ENCODE assay signal across 1 cellular context in the genomic region with DNA sequence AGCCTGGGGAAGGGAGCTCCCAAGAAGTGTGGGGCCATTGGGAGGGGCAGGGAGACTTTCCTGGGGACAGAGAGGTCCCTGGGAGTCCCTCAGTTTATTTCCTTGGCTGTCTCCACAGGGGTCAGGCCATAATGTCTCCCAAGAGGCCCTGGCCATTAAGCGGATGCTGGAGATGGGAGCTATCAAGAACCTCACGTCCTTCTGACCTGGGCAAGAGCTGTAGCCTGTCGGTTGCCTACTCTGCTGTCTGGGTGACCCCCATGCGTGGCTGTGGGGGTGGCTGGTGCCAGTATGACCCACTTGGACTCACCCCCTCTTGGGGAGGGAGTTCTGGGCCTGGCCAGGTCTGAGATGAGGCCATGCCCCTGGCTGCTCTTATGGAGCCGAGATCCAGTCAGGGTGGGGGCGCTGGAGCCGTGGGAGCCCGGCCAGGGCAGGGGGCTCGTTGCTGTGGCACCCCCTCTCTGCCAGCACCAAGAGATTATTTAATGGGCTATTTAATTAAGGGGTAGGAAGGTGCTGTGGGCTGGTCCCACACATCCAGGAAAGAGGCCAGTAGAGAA.
TF ChIP-seq lines count a peak whose summit lies in the region.

No MANE protein-coding gene starts in this region.

TF ChIP-seq in IMR-90, 13 proteins besides CTCF, POLR2A, EP300 and RAD21:
- TF ChIP-seq NFE2L2 (IDR thresholded peaks at IDR 0.05; ENCODE audit: low read depth, low read length) (no peak), MAFK (IDR thresholded peaks at IDR 0.05; ENCODE audit: low read depth, low read length) (no peak), SMC3 (IDR thresholded peaks at IDR 0.05; ENCODE audit: low read depth, low read length) (no peak)
- TF ChIP-seq, protein P1, sequence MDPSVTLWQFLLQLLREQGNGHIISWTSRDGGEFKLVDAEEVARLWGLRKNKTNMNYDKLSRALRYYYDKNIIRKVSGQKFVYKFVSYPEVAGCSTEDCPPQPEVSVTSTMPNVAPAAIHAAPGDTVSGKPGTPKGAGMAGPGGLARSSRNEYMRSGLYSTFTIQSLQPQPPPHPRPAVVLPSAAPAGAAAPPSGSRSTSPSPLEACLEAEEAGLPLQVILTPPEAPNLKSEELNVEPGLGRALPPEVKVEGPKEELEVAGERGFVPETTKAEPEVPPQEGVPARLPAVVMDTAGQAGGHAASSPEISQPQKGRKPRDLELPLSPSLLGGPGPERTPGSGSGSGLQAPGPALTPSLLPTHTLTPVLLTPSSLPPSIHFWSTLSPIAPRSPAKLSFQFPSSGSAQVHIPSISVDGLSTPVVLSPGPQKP (IDR thresholded peaks at IDR 0.05; ENCODE audit: borderline replicate concordance, low read depth, low read length) = no peak
